In genomic region chr15:80580536-80581260, GRCh38 we compare ENCODE assay signal across 1 cellular context.
TF ChIP-seq lines count a peak whose summit lies in the region.

No MANE protein-coding gene starts in this region.

TF ChIP-seq in IMR-90, 13 proteins besides CTCF, POLR2A, EP300 and RAD21:
- TF ChIP-seq USF2 (IDR thresholded peaks at IDR 0.05; ENCODE audit: low read depth, low read length), result no peak
- no peak for TF ChIP-seq SMC3 (IDR thresholded peaks at IDR 0.05; ENCODE audit: low read depth, low read length)
- no peak for TF ChIP-seq ELK1 (IDR thresholded peaks at IDR 0.05; ENCODE audit: borderline replicate concordance, low read depth, low read length)
- TF ChIP-seq CHD1 (IDR thresholded peaks at IDR 0.05; ENCODE audit: low read depth, low read length), result no peak
- TF ChIP-seq FOS (IDR thresholded peaks at IDR 0.05; ENCODE audit: low read depth, low read length), result no peak
- no peak for TF ChIP-seq MAFK (IDR thresholded peaks at IDR 0.05; ENCODE audit: low read depth, low read length)
- TF ChIP-seq NFE2L2 (IDR thresholded peaks at IDR 0.05; ENCODE audit: low read depth, low read length), result no peak
- no peak for TF ChIP-seq CEBPB (IDR thresholded peaks at IDR 0.05; ENCODE audit: low read depth, low read length)
- TF ChIP-seq RCOR1 (IDR thresholded peaks at IDR 0.05; ENCODE audit: insufficient replicate concordance, low read length), result no peak
- no peak for TF ChIP-seq MXI1 (IDR thresholded peaks at IDR 0.05; ENCODE audit: borderline replicate concordance, low read depth, low read length)
- no peak for TF ChIP-seq RFX5 (IDR thresholded peaks at IDR 0.05; ENCODE audit: low read depth, low read length)
- no peak for TF ChIP-seq BHLHE40 (IDR thresholded peaks at IDR 0.05; ENCODE audit: low read depth, low read length)
- TF ChIP-seq MAZ (IDR thresholded peaks at IDR 0.05; ENCODE audit: borderline replicate concordance, low read depth, low read length), result no peak
